In the genomic region with DNA sequence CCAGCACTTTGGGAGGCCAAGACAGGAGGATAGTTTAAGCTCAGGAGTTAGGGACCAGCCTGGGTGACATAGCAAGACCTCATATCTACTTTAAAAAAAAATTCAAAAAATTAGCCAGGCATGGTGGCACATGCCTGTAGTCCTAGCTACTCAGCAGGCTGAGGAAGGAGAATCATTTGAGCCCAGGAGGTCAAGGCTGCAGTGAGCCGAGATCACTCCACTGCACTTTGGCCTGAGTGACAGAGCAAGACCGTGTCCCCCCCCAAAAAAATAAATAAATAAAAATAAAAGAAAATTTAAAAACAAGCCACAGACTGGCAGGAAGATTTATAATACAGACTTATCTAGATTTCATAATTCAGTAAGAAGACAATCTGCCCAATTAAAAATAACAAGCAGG, we compare ENCODE assay signal across 24 cellular contexts. TPM values are rescaled to one million over a fixed set of nuclear protein-coding genes. Genes with fewer than 3 reads are reported as not detected.
A peak's percentile ranks its signal among the peaks of the same experiment; 100 is the strongest.
DNase-seq lines count a peak whose midpoint lies in the region; ATAC-seq and TF ChIP-seq lines count a peak whose summit lies in the region.
"Had no signal": no experiment of that assay in that cellular context is flagged by ENCODE, and none has a peak within 500 bp of the region (broad histone marks: within the 10 kb centered on the region; RNA-seq: fewer than 3 reads in every experiment).

No MANE protein-coding gene starts in this region.

- H3K4me3 ChIP-seq in right cardiac atrium (ENCODE audit: low read length) = no peak overlapping the region
- H3K4me3 ChIP-seq in testis = no peak overlapping the region
- H3K4me3 ChIP-seq: BLaER1 treated with 17β-estradiol and CSF1 and Interleukin-3, amounts not matched to agents 10 nM and 100 nM; cardiac muscle cell; esophagus squamous epithelium; upper lobe of right lung had no signal

- H3K4me1 ChIP-seq in right cardiac atrium (ENCODE audit: control insufficient read depth, insufficient read depth, low read length) (peaks cover 3% of the 10 kb centered on the region), testis (peaks cover 20% of the 10 kb centered on the region)

- H3K27ac ChIP-seq in right cardiac atrium (ENCODE audit: low read length) (no peak overlapping the region), testis (no peak overlapping the region)
- H3K27ac ChIP-seq: BLaER1 treated with 17β-estradiol and CSF1 and Interleukin-3, amounts not matched to agents 10 nM and 100 nM; cardiac muscle cell; esophagus squamous epithelium; upper lobe of right lung had no signal

- no peaks in the 10 kb centered on the region for H3K9me3 ChIP-seq in right cardiac atrium (ENCODE audit: control insufficient read depth, low read length)
- H3K9me3 ChIP-seq in testis = no peaks in the 10 kb centered on the region
- H3K9me3 ChIP-seq: BLaER1 treated with 17β-estradiol and CSF1 and Interleukin-3, amounts not matched to agents 10 nM and 100 nM; esophagus squamous epithelium; upper lobe of right lung had no signal

- H3K9me3 Mint-ChIP-seq in activated T-helper 17 cell treated with anti-CD3 and anti-CD28 coated beads, Interleukin-2, amount 50 U/mL, for 72 hours = no peaks in the 10 kb centered on the region
- no peaks in the 10 kb centered on the region for H3K9me3 Mint-ChIP-seq in naive B cell

- DNase-seq in cardiac septum (ENCODE audit: low spot score) = peak; percentile 7
- no peak for DNase-seq in right cardiac atrium
- no peak for DNase-seq in naive B cell
- peak; percentile 13 for DNase-seq in testis
- DNase-seq in C1 segment of cervical spinal cord (lab: John Stamatoyannopoulos, UW) = no peak
- DNase-seq: activated CD4-positive, alpha-beta T cell treated with anti-CD3 and anti-CD28 coated beads for 48 hours; activated gamma-delta T cell treated with Interleukin-2 at 50 U/mL for 16 hours; aorta; esophagus squamous epithelium; HCEC 1CT; left cardiac atrium; mammary epithelial cell; NCI-H1105 treated with DMSO at 0.1 percent for 48 hours; NCI-H1930; NCI-H526; NK-92 treated with Interleukin-12 subunit alpha and Interleukin-12 subunit beta, amount 100 ng/mL, for 24 hours; PC-3; stimulated activated CD8-positive, alpha-beta memory T cell treated with anti-CD3 and anti-CD28 coated beads, Interleukin-4, amount 100 ng/mL, for 48 hours; substantia nigra; upper lobe of right lung had no signal

- ATAC-seq in right cardiac atrium (no peak), naive B cell (ENCODE audit: low read depth in 2 of 2) (no peak), GM21529 (IDR thresholded peaks at IDR 0.05; ENCODE audit: unreplicated experiment) (no peak)
- no peak for ATAC-seq in activated T-helper 17 cell treated with anti-CD3 and anti-CD28 coated beads, Interleukin-2, amount 50 U/mL, for 72 hours (replicated peaks)
- ATAC-seq: left cardiac atrium, PC-3, upper lobe of right lung had no signal

- no peaks in the 10 kb centered on the region for H3K27me3 Mint-ChIP-seq in activated T-helper 17 cell treated with anti-CD3 and anti-CD28 coated beads, Interleukin-2, amount 50 U/mL, for 72 hours
- H3K27me3 Mint-ChIP-seq in naive B cell = no peaks in the 10 kb centered on the region

- no peak for TF ChIP-seq CTCF in testis (IDR thresholded peaks at IDR 0.05)

- WGBS in right cardiac atrium = 91% methylated on average over 2 of the region's 2 CpGs
- WGBS in testis, 2 donors = 47 to 81% methylated on average over 2 of the region's 2 CpGs

- peak overlapping the region; percentile 32 for H3K4me3 Mint-ChIP-seq in activated T-helper 17 cell treated with anti-CD3 and anti-CD28 coated beads, Interleukin-2, amount 50 U/mL, for 72 hours
- no peak overlapping the region for H3K4me3 Mint-ChIP-seq in naive B cell

- no peaks in the 10 kb centered on the region for H3K27me3 ChIP-seq in right cardiac atrium (ENCODE audit: control insufficient read depth, insufficient read depth)
- no peaks in the 10 kb centered on the region for H3K27me3 ChIP-seq in testis
- H3K27me3 ChIP-seq: BLaER1 treated with 17β-estradiol and CSF1 and Interleukin-3, amounts not matched to agents 10 nM and 100 nM; cardiac muscle cell; esophagus squamous epithelium; upper lobe of right lung had no signal

- intact Hi-C loops in cardiac septum (cut with DNase I) (no loop called here), right cardiac atrium (cut with DNase I) (no loop called here), testis (cut with DNase I; ENCODE audit: low total_unique reads) (no loop called here)

- peaks cover 5% of the 10 kb centered on the region for H3K4me1 Mint-ChIP-seq in activated T-helper 17 cell treated with anti-CD3 and anti-CD28 coated beads, Interleukin-2, amount 50 U/mL, for 72 hours
- H3K4me1 Mint-ChIP-seq in naive B cell = peaks cover 7 to 51% (median 23%) of the 10 kb centered on the region in 3 donors

- no peak for TF ChIP-seq POLR2A in testis (IDR thresholded peaks at IDR 0.05)

- peaks cover 93% of the 10 kb centered on the region for H3K36me3 Mint-ChIP-seq in activated T-helper 17 cell treated with anti-CD3 and anti-CD28 coated beads, Interleukin-2, amount 50 U/mL, for 72 hours (ENCODE audit: low read depth)
- peaks cover 0 to 5% of the 10 kb centered on the region in 2 donors for H3K36me3 Mint-ChIP-seq in naive B cell

- H3K36me3 ChIP-seq in testis (ENCODE audit: low read depth, missing control alignments) = no peaks in the 10 kb centered on the region

- no peak overlapping the region for H3K27ac Mint-ChIP-seq in activated T-helper 17 cell treated with anti-CD3 and anti-CD28 coated beads, Interleukin-2, amount 50 U/mL, for 72 hours
- H3K27ac Mint-ChIP-seq in naive B cell = peak overlapping the region in 4 of 6 donors; percentile 47 to 88 (median 60)

RNA-seq across cellular contexts. Expression of gene PSPC1, which starts 14.8 kb away (rescaled TPM):
- total RNA-seq in cardiac septum (28.8 TPM), right cardiac atrium (10 to 100 TPM; 26.9 to 29.1 (median 28.5) TPM), testis (100 to 1,000 TPM; 129 to 145 TPM)
- polyA plus RNA-seq in right cardiac atrium (25.4 TPM), naive B cell (ENCODE audit: low read depth in 6 of 6) (10 to 100 TPM; 19.9 to 51.7 (median 34.4) TPM), testis (ENCODE audit: insufficient read depth, low read depth, low replicate concordance) (92.0 TPM)
- total RNA-seq in activated T-helper 17 cell treated with anti-CD3 and anti-CD28 coated beads, Interleukin-2, amount 50 U/mL, for 72 hours = 10 to 100 TPM; 54.2 to 77.9 TPM

Comparison
In these comparisons a context has a peak if more than half of its experiments do, and no peak if none do; other contexts are left out.
1. DNase-seq: peak in cardiac septum (single experiment) and testis (single experiment); none in right cardiac atrium (0 of 3), naive B cell (single experiment) and C1 segment of cervical spinal cord (0 of 14).